ENCODE assay signal across 1 cellular context in genomic region chr17:28657756-28658155, GRCh38.
TF ChIP-seq lines count a peak whose summit lies in the region.

No MANE protein-coding gene starts in this region.

TF ChIP-seq in endothelial cell of umbilical vein, 7 proteins besides CTCF, POLR2A, EP300 and RAD21:
- TF ChIP-seq JUN (IDR thresholded peaks at IDR 0.05; ENCODE audit: borderline replicate concordance, insufficient read depth, insufficient read length, low read depth), result no peak
- TF ChIP-seq POLR2AphosphoS5 (IDR thresholded peaks at IDR 0.05; ENCODE audit: insufficient read depth, low read depth, low read length), result no peak
- TF ChIP-seq, protein P1, sequence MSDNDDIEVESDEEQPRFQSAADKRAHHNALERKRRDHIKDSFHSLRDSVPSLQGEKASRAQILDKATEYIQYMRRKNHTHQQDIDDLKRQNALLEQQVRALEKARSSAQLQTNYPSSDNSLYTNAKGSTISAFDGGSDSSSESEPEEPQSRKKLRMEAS (IDR thresholded peaks at IDR 0.05; ENCODE audit: insufficient read depth, insufficient read length), result no peak
- TF ChIP-seq FOS (IDR thresholded peaks at IDR 0.05; ENCODE audit: borderline replicate concordance, insufficient read depth, low read length), result peak; percentile 39
